In genomic region chr6:139473239-139473701, GRCh38 we compare ENCODE assay signal across 11 cellular contexts.
DNase-seq lines count a peak whose midpoint lies in the region; ATAC-seq and TF ChIP-seq lines count a peak whose summit lies in the region.
"Had no signal": no experiment of that assay in that cellular context is flagged by ENCODE, and none has a peak within 500 bp of the region (broad histone marks: within the 10 kb centered on the region; RNA-seq: fewer than 3 reads in every experiment).

No MANE protein-coding gene starts in this region.

- no peak overlapping the region for H3K4me3 ChIP-seq in esophagus muscularis mucosa
- no peak overlapping the region for H3K4me3 ChIP-seq in neural progenitor cell

- H3K4me1 ChIP-seq in esophagus muscularis mucosa (peaks cover 10 to 35% (median 31%) of the 10 kb centered on the region in 4 donors), neural progenitor cell (peaks cover 50% of the 10 kb centered on the region)

- H3F3A ChIP-seq in neural progenitor cell (ENCODE audit: low read depth) = peaks cover 35% of the 10 kb centered on the region

- no peak for TF ChIP-seq POLR2A in esophagus muscularis mucosa (IDR thresholded peaks at IDR 0.05; ENCODE audit: low read depth)

- peaks cover 8% of the 10 kb centered on the region for H3K36me3 Mint-ChIP-seq in neural progenitor cell
- H3K36me3 Mint-ChIP-seq in naive thymus-derived CD8-positive, alpha-beta T cell = no peaks in the 10 kb centered on the region

- 68% methylated on average over 12 of the region's 13 CpGs for WGBS in esophagus muscularis mucosa

- H3K36me3 ChIP-seq in esophagus muscularis mucosa = no peaks in the 10 kb centered on the region
- no peaks in the 10 kb centered on the region for H3K36me3 ChIP-seq in neural progenitor cell

- H2AFZ ChIP-seq in neural progenitor cell (replicated peaks) = peak overlapping the region; percentile 52

- H3K9ac ChIP-seq in neural progenitor cell = no peak overlapping the region

- intact Hi-C loops in esophagus muscularis mucosa (cut with DNase I) = no loop called here

- no peak for TF ChIP-seq CTCF in esophagus muscularis mucosa (IDR thresholded peaks at IDR 0.05)
- no peak for TF ChIP-seq CTCF in neural progenitor cell (IDR thresholded peaks at IDR 0.05)

- peaks cover 62% of the 10 kb centered on the region for H3K4me1 Mint-ChIP-seq in neural progenitor cell
- H3K4me1 Mint-ChIP-seq in naive thymus-derived CD8-positive, alpha-beta T cell = peaks cover 0 to 3% (median 0%) of the 10 kb centered on the region in 4 donors

- peak; percentile 43 for DNase-seq in AG20443 (ENCODE audit: low spot score)
- DNase-seq in NOMO-1 treated with DMSO at 0.1 percent for 48 hours (lab: John Stamatoyannopoulos, UW; ENCODE audit: unreplicated experiment) = peak; percentile 58
- DNase-seq in esophagus muscularis mucosa (ENCODE audit: extremely low spot score) = no peak
- peak; percentile 57 for DNase-seq in neural progenitor cell (ENCODE audit: low spot score)
- DNase-seq in naive thymus-derived CD8-positive, alpha-beta T cell = no peak
- DNase-seq in SHP77 treated with DMSO at 0.1 percent for 48 hours (lab: John Stamatoyannopoulos, UW) = no peak
- DNase-seq: COR-L47; KG1; stimulated activated CD4-positive, alpha-beta T cell treated with anti-CD3 and anti-CD28 coated beads, Interleukin-4, amount 100 ng/mL, for 4 hours had no signal

- POLR2A ChIA-PET in naive thymus-derived CD8-positive, alpha-beta T cell (lab: Charles Lee) = interaction anchor here (0.6 kb wide), 1 partner anchor 819 kb away, joined by 3 read pairs; no protein-coding TSS in a partner anchor

- H3K27me3 ChIP-seq in esophagus muscularis mucosa (no peaks in the 10 kb centered on the region), neural progenitor cell (no peaks in the 10 kb centered on the region)

- no peaks in the 10 kb centered on the region for H3K79me2 ChIP-seq in neural progenitor cell (ENCODE audit: low read depth)

- peak overlapping the region; percentile 58 to 70 (median 63) for H3K27ac ChIP-seq in esophagus muscularis mucosa (replicated peaks in 1 of 4)
- H3K27ac ChIP-seq in neural progenitor cell = peak overlapping the region; percentile 78

- no peaks in the 10 kb centered on the region for H3K27me3 Mint-ChIP-seq in neural progenitor cell (ENCODE audit: insufficient read depth, low read depth)
- peaks cover 0 to 4% (median 1%) of the 10 kb centered on the region in 5 donors for H3K27me3 Mint-ChIP-seq in naive thymus-derived CD8-positive, alpha-beta T cell

- ATAC-seq in HG02973 (IDR thresholded peaks at IDR 0.05; ENCODE audit: unreplicated experiment) = no peak
- ATAC-seq in naive thymus-derived CD8-positive, alpha-beta T cell = no peak
- no peak for ATAC-seq in HG03378 (IDR thresholded peaks at IDR 0.05; ENCODE audit: unreplicated experiment)

- no peaks in the 10 kb centered on the region for H3K9me3 ChIP-seq in esophagus muscularis mucosa
- no peaks in the 10 kb centered on the region for H3K9me3 ChIP-seq in neural progenitor cell (ENCODE audit: low read depth)

- H3K4me2 ChIP-seq in neural progenitor cell = peak overlapping the region; percentile 72

- H3K4me3 Mint-ChIP-seq in neural progenitor cell = peak overlapping the region; percentile 37
- H3K4me3 Mint-ChIP-seq in naive thymus-derived CD8-positive, alpha-beta T cell = no peak overlapping the region

- no peaks in the 10 kb centered on the region for H3K9me3 Mint-ChIP-seq in neural progenitor cell
- no peaks in the 10 kb centered on the region for H3K9me3 Mint-ChIP-seq in naive thymus-derived CD8-positive, alpha-beta T cell

- no peaks in the 10 kb centered on the region for H4K20me1 ChIP-seq in neural progenitor cell (ENCODE audit: low read depth)

- no peak for TF ChIP-seq EP300 in esophagus muscularis mucosa (IDR thresholded peaks at IDR 0.05)

- peak overlapping the region; percentile 99 for H3K27ac Mint-ChIP-seq in neural progenitor cell
- H3K27ac Mint-ChIP-seq in naive thymus-derived CD8-positive, alpha-beta T cell = no peak overlapping the region

Comparison
In these comparisons a context has a peak if more than half of its experiments do, and no peak if none do; other contexts are left out.
1. DNase-seq: peak in AG20443 (single experiment), NOMO-1 treated with DMSO at 0.1 percent for 48 hours (single experiment) and neural progenitor cell (single experiment); none in esophagus muscularis mucosa (single experiment), naive thymus-derived CD8-positive, alpha-beta T cell (0 of 10) and SHP77 treated with DMSO at 0.1 percent for 48 hours (single experiment).